Comparison of ENCODE assay signal across 9 cellular contexts in genomic region chr19:6768236-6768785, GRCh38. TPM values are rescaled to one million over a fixed set of nuclear protein-coding genes. Genes with fewer than 3 reads are reported as not detected.
A peak's percentile ranks its signal among the peaks of the same experiment; 100 is the strongest.
DNase-seq lines count a peak whose midpoint lies in the region; ATAC-seq, FAIRE-seq and TF ChIP-seq lines count a peak whose summit lies in the region.
"Had no signal": no experiment of that assay in that cellular context is flagged by ENCODE, and none has a peak within 500 bp of the region (broad histone marks: within the 10 kb centered on the region; RNA-seq: fewer than 3 reads in every experiment).

No MANE protein-coding gene starts in this region.

- CTCF ChIA-PET in GM12878 (lab: Yijun Ruan, JAX): interaction anchor here (0.7 to 7.3 kb wide), 12 partner anchors 10 to 577 kb away, joined by 3 to 79 read pairs (median 6); partner anchors contain the start of genes DENND1C and GPR108

- peak; percentile 52 for FAIRE-seq in GM12878 (lab: Jason Lieb, UNC)

- no peaks in the 10 kb centered on the region for H4K20me1 ChIP-seq in GM12878 (ENCODE audit: control insufficient read depth, insufficient read depth)

- ATAC-seq in GM12878: no peak
- no peak for ATAC-seq in HG02610 (IDR thresholded peaks at IDR 0.05; ENCODE audit: unreplicated experiment)

- peaks cover 3% of the 10 kb centered on the region; the same call in 1 of the 2 replicates for H3K36me3 ChIP-seq in HUES6 (ENCODE audit: control insufficient read depth, insufficient read depth, low read length)
- H3K36me3 ChIP-seq in GM12878 (ENCODE audit: control insufficient read depth in 2 of 2, insufficient read depth in 2 of 2, low read length in 1 of 2): no peaks in the 10 kb centered on the region

- no peak overlapping the region for H3K9ac ChIP-seq in HUES6 (ENCODE audit: low read length)
- peak overlapping the region; percentile 76 for H3K9ac ChIP-seq in GM12878 (ENCODE audit: control insufficient read depth, insufficient read depth, low read length)

- peaks cover 44% of the 10 kb centered on the region for H3K4me1 Mint-ChIP-seq in CD14-positive monocyte
- H3K4me1 Mint-ChIP-seq in mesothelial cell of epicardium: peaks cover 21% of the 10 kb centered on the region

- H3K4me3 Mint-ChIP-seq in CD14-positive monocyte (peak overlapping the region; percentile 82 to 90), mesothelial cell of epicardium (peak overlapping the region; percentile 36)

- no peak for TF ChIP-seq RAD21 in GM12878 (IDR thresholded peaks at IDR 0.05; ENCODE audit: insufficient read depth, low read depth, low read length)

- H3K27ac ChIP-seq in HUES6 (ENCODE audit: low read depth, low read length) (no peak overlapping the region), GM12878 (ENCODE audit: control insufficient read depth, insufficient read depth) (peak overlapping the region; percentile 83)

- H3K27me3 ChIP-seq in HUES6 (ENCODE audit: control insufficient read depth, insufficient read depth, low read length) (no peaks in the 10 kb centered on the region; the same call in 1 of the 2 replicates), GM12878 (replicated peaks in 1 of 2; ENCODE audit: control insufficient read depth in 2 of 2, insufficient read depth in 2 of 2, low read length in 1 of 2) (no peaks in the 10 kb centered on the region)

- H3K27me3 Mint-ChIP-seq in CD14-positive monocyte (ENCODE audit: low read depth in 3 of 3) (peaks cover 12 to 17% (median 15%) of the 10 kb centered on the region in 3 donors), mesothelial cell of epicardium (ENCODE audit: low read depth) (peaks cover 28% of the 10 kb centered on the region)

- DNase-seq in CD14-positive monocyte (ENCODE audit: low spot score) (no peak), GM12878 (ENCODE audit: low read depth, low spot score) (no peak), mesothelial cell of epicardium (ENCODE audit: low spot score in 2 of 2, unreplicated experiment in 2 of 2) (no peak), middle frontal gyrus (ENCODE audit: extremely low spot score, low spot score) (no peak), NOMO-1 treated with dmso at 0.1 percent for 144 hours (lab: John Stamatoyannopoulos, UW; ENCODE audit: unreplicated experiment) (no peak), SIG-M5 treated with dmso at 0.1 percent for 504 hours (lab: John Stamatoyannopoulos, UW; ENCODE audit: unreplicated experiment) (no peak)
- DNase-seq: NCI-H1105 had no signal

- in situ Hi-C loops in GM12878 (cut with MboI): no loop called here

- peaks cover 16% of the 10 kb centered on the region for H3K4me1 ChIP-seq in HUES6 (ENCODE audit: control insufficient read depth, insufficient read depth, low read length)
- peaks cover 23% of the 10 kb centered on the region for H3K4me1 ChIP-seq in GM12878 (ENCODE audit: control insufficient read depth, insufficient read depth, low read length)

- TSS peak; percentile 69 for BruUV-seq in GM12878 (replicated peaks; lab: Mats Ljungman, UMichigan)

- H3K27ac Mint-ChIP-seq in CD14-positive monocyte (peak overlapping the region; percentile 86 to 94 (median 91)), mesothelial cell of epicardium (peak overlapping the region; percentile 12)

- SMC1A ChIA-PET in GM12878 (lab: Charles Lee; ENCODE audit: uncharacterized antibody, unreplicated experiment): interaction anchor here (0.6 to 4.0 kb wide), 15 partner anchors 11 to 718 kb away, joined by 3 to 37 read pairs (median 4); partner anchors contain the start of genes GPR108 and ZNF557

- peaks cover 17% of the 10 kb centered on the region for H3K79me2 ChIP-seq in GM12878 (ENCODE audit: control insufficient read depth, insufficient read depth, low read length)

- peak overlapping the region; percentile 96 for H3K4me2 ChIP-seq in GM12878 (ENCODE audit: control insufficient read depth, insufficient read depth)

- no peak for TF ChIP-seq EP300 in GM12878 (IDR thresholded peaks at IDR 0.05; ENCODE audit: borderline replicate concordance in 1 of 2, control insufficient read depth in 1 of 2, low read depth in 2 of 2, low read length in 2 of 2)

- peak overlapping the region; percentile 92 for H2AFZ ChIP-seq in GM12878 (ENCODE audit: control insufficient read depth, low read depth, low read length)

- 36% methylated on average over 8 of the region's 8 CpGs for WGBS in GM12878 (ENCODE audit: insufficient coverage, insufficient replicate concordance, low lambda C conversion rate, missing lambda C conversion rate)

- H3K4me3 ChIP-seq in HUES6 (ENCODE audit: low read depth, low read length) (peak overlapping the region; percentile 98), GM12878 (peak overlapping the region; percentile 85; the same call in 1 of the 2 replicates)

- POLR2A ChIA-PET in GM12878 (lab: Charles Lee): interaction anchor here (0.6 to 3.0 kb wide), 9 partner anchors 12 to 870 kb away, joined by 3 to 19 read pairs (median 4); partner anchors contain the start of gene GPR108

- TF ChIP-seq CTCF in CD14-positive monocyte (IDR thresholded peaks at IDR 0.05): no peak
- TF ChIP-seq CTCF in GM12878 (IDR thresholded peaks at IDR 0.05 in 2 of 3, conservative IDR thresholded peaks at IDR 0.05 in 1 of 3; ENCODE audit: control insufficient read depth in 2 of 3, extremely low read depth in 1 of 3, insufficient read depth in 1 of 3, low read depth in 3 of 3, low read length in 3 of 3): no peak
- no peak for TF ChIP-seq CTCF in mesothelial cell of epicardium (IDR thresholded peaks at IDR 0.05; ENCODE audit: unreplicated experiment)

- H3K9me3 ChIP-seq in HUES6 (ENCODE audit: control insufficient read depth, insufficient read depth, low read depth, low read length) (no peaks in the 10 kb centered on the region), GM12878 (replicated peaks; ENCODE audit: control insufficient read depth, insufficient read depth, low read length) (no peaks in the 10 kb centered on the region)

- RAD21 ChIA-PET in GM12878 (lab: Charles Lee; ENCODE audit: unreplicated experiment): interaction anchor here (0.6 to 8.3 kb wide), 7 partner anchors 30 to 385 kb away, joined by 3 to 98 read pairs (median 8); partner anchors contain the start of gene GPR108

- H3K36me3 Mint-ChIP-seq in CD14-positive monocyte (no peaks in the 10 kb centered on the region), mesothelial cell of epicardium (no peaks in the 10 kb centered on the region)

- no peak for TF ChIP-seq POLR2A in GM12878 (IDR thresholded peaks at IDR 0.05; ENCODE audit: low read depth, low read length)

- H3K9me3 Mint-ChIP-seq in CD14-positive monocyte: peaks cover 0 to 5% (median 2%) of the 10 kb centered on the region in 7 donors
- H3K9me3 Mint-ChIP-seq in mesothelial cell of epicardium: no peaks in the 10 kb centered on the region

- intact Hi-C loops in CD14-positive monocyte (cut with micrococcal nuclease): loop anchor here (5.0 to 10.0 kb wide), 2 partner anchors 39 to 254 kb away; no protein-coding TSS in a partner anchor
- intact Hi-C loops in GM12878 (cut with micrococcal nuclease; ENCODE audit: unreplicated experiment): loop anchor here (2.0 to 5.0 kb wide), 2 partner anchors 176 to 252 kb away; partner anchors contain the start of gene CD70

RNA-seq across cellular contexts. Expression of gene SH2D3A, which starts 1.1 kb away (rescaled TPM):
- polyA plus RNA-seq in CD14-positive monocyte (not detected), GM12878 (2011; rRNA removed) (4.9 and 6.6 TPM in 2 replicates), GM12878 (2014; fragmentation: Illumina TruSeq; extraction: Trizol) (3.4 and 7.7 TPM in 2 replicates), GM12878 (2014; fragmentation: Nextera tagmentation; extraction: Ambion mirVana) (1 to 10 TPM in 1 of 2 experiments, under 1 TPM in 1; 0.77 to 1.4 TPM), GM12878 (2014; rRNA removed) (24.4 and 24.7 TPM in 2 replicates), GM12878 (2016; fragmentation: Nextera tagmentation; extraction: Ambion mirVana) (10 to 100 TPM; 10.3 to 12.9 TPM)
- 22.3 and 28.0 TPM in 2 replicates for total RNA-seq in GM12878 (2013; cell fraction: nucleolus; rRNA removed)
- total RNA-seq in GM12878 (2014; rRNA removed) (16.8 and 20.6 TPM in 2 replicates), GM12878 (2014; rRNA removed; fragmentation: Illumina TruSeq; extraction: Trizol) (6.0 and 8.7 TPM in 2 replicates), GM12878 (2021) (18.8 and 20.6 TPM in 2 replicates), mesothelial cell of epicardium (13.3 to 13.9 TPM (median 13.4 TPM) in 3 replicates)
- 3.4 TPM for polyA plus RNA-seq in GM12878 (2011; ENCODE audit: low read depth)
- polyA plus RNA-seq in GM12878 (2011; cell fraction: cytosol; rRNA removed): 9.7 and 13.5 TPM in 2 replicates
- polyA plus RNA-seq in GM12878 (2011; cell fraction: nucleus; rRNA removed): 23.6 and 26.4 TPM in 2 replicates
- polyA plus RNA-seq in GM12878 (2012): 9.2 and 9.4 TPM in 2 replicates
- polyA minus RNA-seq in GM12878 (2011; rRNA and poly(A)+ RNA removed): 5.2 and 14.0 TPM in 2 replicates
- polyA minus RNA-seq in GM12878 (2011; cell fraction: cytosol; rRNA and poly(A)+ RNA removed): 2.8 and 4.4 TPM in 2 replicates
- 12.5 and 12.8 TPM in 2 replicates for polyA minus RNA-seq in GM12878 (2011; cell fraction: nucleus; rRNA and poly(A)+ RNA removed)

RNA-seq across cellular contexts. Expression of gene VAV1, which starts 4.2 kb away (rescaled TPM):
- 10 to 100 TPM; 21.3 to 30.2 TPM for polyA plus RNA-seq in CD14-positive monocyte
- 110 and 115 TPM in 2 replicates for total RNA-seq in GM12878 (2013; cell fraction: nucleolus; rRNA removed)
- total RNA-seq in GM12878 (2014; rRNA removed): 46.4 and 50.7 TPM in 2 replicates
- 39.9 and 44.5 TPM in 2 replicates for total RNA-seq in GM12878 (2014; rRNA removed; fragmentation: Illumina TruSeq; extraction: Trizol)
- 65.4 and 76.8 TPM in 2 replicates for total RNA-seq in GM12878 (2021)
- polyA plus RNA-seq in GM12878 (2011; ENCODE audit: low read depth): 25.3 TPM
- 21.9 and 36.9 TPM in 2 replicates for polyA plus RNA-seq in GM12878 (2011; rRNA removed)
- 34.2 and 36.5 TPM in 2 replicates for polyA plus RNA-seq in GM12878 (2011; cell fraction: cytosol; rRNA removed)
- polyA plus RNA-seq in GM12878 (2011; cell fraction: nucleus; rRNA removed): 72.6 and 89.0 TPM in 2 replicates
- 40.7 and 41.8 TPM in 2 replicates for polyA plus RNA-seq in GM12878 (2012)
- 31.2 and 47.2 TPM in 2 replicates for polyA plus RNA-seq in GM12878 (2014; fragmentation: Illumina TruSeq; extraction: Trizol)
- 1 to 10 TPM; 1.6 to 4.3 TPM for polyA plus RNA-seq in GM12878 (2014; fragmentation: Nextera tagmentation; extraction: Ambion mirVana)
- 48.5 and 52.7 TPM in 2 replicates for polyA plus RNA-seq in GM12878 (2014; rRNA removed)
- polyA plus RNA-seq in GM12878 (2016; fragmentation: Nextera tagmentation; extraction: Ambion mirVana): 10 to 100 TPM; 15.0 to 15.9 TPM
- polyA minus RNA-seq in GM12878 (2011; rRNA and poly(A)+ RNA removed): 51.5 and 71.1 TPM in 2 replicates
- polyA minus RNA-seq in GM12878 (2011; cell fraction: cytosol; rRNA and poly(A)+ RNA removed): 14.2 and 18.7 TPM in 2 replicates
- 61.3 and 87.1 TPM in 2 replicates for polyA minus RNA-seq in GM12878 (2011; cell fraction: nucleus; rRNA and poly(A)+ RNA removed)
- total RNA-seq in mesothelial cell of epicardium: not detected in 3 replicates

RNA-seq across cellular contexts. Expression of gene TRIP10, which starts 28.8 kb away (rescaled TPM):
- polyA plus RNA-seq in CD14-positive monocyte (1 to 10 TPM; 1.5 to 1.9 TPM), GM12878 (2011; rRNA removed) (30.1 and 44.0 TPM in 2 replicates), GM12878 (2014; fragmentation: Illumina TruSeq; extraction: Trizol) (34.7 and 38.5 TPM in 2 replicates), GM12878 (2014; fragmentation: Nextera tagmentation; extraction: Ambion mirVana) (1 to 10 TPM in 1 of 2 experiments, under 1 TPM in 1; 0.79 to 2.2 TPM), GM12878 (2014; rRNA removed) (54.5 and 56.3 TPM in 2 replicates), GM12878 (2016; fragmentation: Nextera tagmentation; extraction: Ambion mirVana) (10 to 100 TPM; 26.6 to 30.4 TPM)
- total RNA-seq in GM12878 (2013; cell fraction: nucleolus; rRNA removed): 35.0 and 37.1 TPM in 2 replicates
- total RNA-seq in GM12878 (2014; rRNA removed) (34.6 and 39.5 TPM in 2 replicates), GM12878 (2014; rRNA removed; fragmentation: Illumina TruSeq; extraction: Trizol) (28.1 and 28.5 TPM in 2 replicates), GM12878 (2021) (48.6 and 52.7 TPM in 2 replicates), mesothelial cell of epicardium (67.5 to 73.2 TPM (median 69.5 TPM) in 3 replicates)
- 18.9 TPM for polyA plus RNA-seq in GM12878 (2011; ENCODE audit: low read depth)
- polyA plus RNA-seq in GM12878 (2011; cell fraction: cytosol; rRNA removed): 35.9 and 44.6 TPM in 2 replicates
- 86.8 and 103 TPM in 2 replicates for polyA plus RNA-seq in GM12878 (2011; cell fraction: nucleus; rRNA removed)
- 42.0 and 53.2 TPM in 2 replicates for polyA plus RNA-seq in GM12878 (2012)
- polyA minus RNA-seq in GM12878 (2011; rRNA and poly(A)+ RNA removed): 18.0 and 29.1 TPM in 2 replicates
- polyA minus RNA-seq in GM12878 (2011; cell fraction: cytosol; rRNA and poly(A)+ RNA removed): 17.6 and 19.0 TPM in 2 replicates
- 16.3 and 21.9 TPM in 2 replicates for polyA minus RNA-seq in GM12878 (2011; cell fraction: nucleus; rRNA and poly(A)+ RNA removed)

RNA-seq across cellular contexts. Expression of gene GPR108, which starts 30.9 kb away (rescaled TPM):
- polyA plus RNA-seq in CD14-positive monocyte (100 to 1,000 TPM; 129 to 147 TPM), GM12878 (2011; rRNA removed) (33.6 and 56.2 TPM in 2 replicates), GM12878 (2014; fragmentation: Illumina TruSeq; extraction: Trizol) (28.9 and 56.1 TPM in 2 replicates), GM12878 (2014; fragmentation: Nextera tagmentation; extraction: Ambion mirVana) (10 to 100 TPM in 1 of 2 experiments, 1 to 10 TPM in 1; 4.4 to 17.6 TPM), GM12878 (2014; rRNA removed) (81.1 and 87.2 TPM in 2 replicates), GM12878 (2016; fragmentation: Nextera tagmentation; extraction: Ambion mirVana) (10 to 100 TPM; 57.9 to 63.1 TPM)
- 37.2 and 42.9 TPM in 2 replicates for total RNA-seq in GM12878 (2013; cell fraction: nucleolus; rRNA removed)
- total RNA-seq in GM12878 (2014; rRNA removed) (63.1 and 67.7 TPM in 2 replicates), GM12878 (2014; rRNA removed; fragmentation: Illumina TruSeq; extraction: Trizol) (42.7 and 43.8 TPM in 2 replicates), GM12878 (2021) (64.7 and 71.0 TPM in 2 replicates), mesothelial cell of epicardium (51.4 to 53.6 TPM (median 52.1 TPM) in 3 replicates)
- polyA plus RNA-seq in GM12878 (2011; ENCODE audit: low read depth): 17.1 TPM
- polyA plus RNA-seq in GM12878 (2011; cell fraction: cytosol; rRNA removed): 81.3 and 87.6 TPM in 2 replicates
- polyA plus RNA-seq in GM12878 (2011; cell fraction: nucleus; rRNA removed): 178 and 218 TPM in 2 replicates
- polyA plus RNA-seq in GM12878 (2012): 53.1 and 59.7 TPM in 2 replicates
- polyA minus RNA-seq in GM12878 (2011; rRNA and poly(A)+ RNA removed): 74.5 TPM in 2 replicates
- polyA minus RNA-seq in GM12878 (2011; cell fraction: cytosol; rRNA and poly(A)+ RNA removed): 17.3 and 27.0 TPM in 2 replicates
- 32.6 and 40.9 TPM in 2 replicates for polyA minus RNA-seq in GM12878 (2011; cell fraction: nucleus; rRNA and poly(A)+ RNA removed)

RNA-seq across cellular contexts. Expression of gene C3, which starts 47.9 kb away (rescaled TPM):
- 1 to 10 TPM; 2.4 to 3.2 TPM for polyA plus RNA-seq in CD14-positive monocyte
- 3.1 and 4.3 TPM in 2 replicates for total RNA-seq in GM12878 (2013; cell fraction: nucleolus; rRNA removed)
- total RNA-seq in GM12878 (2014; rRNA removed): 0.28 and 1.6 TPM in 2 replicates
- 0.54 and 1.1 TPM in 2 replicates for total RNA-seq in GM12878 (2014; rRNA removed; fragmentation: Illumina TruSeq; extraction: Trizol)
- 5.9 and 6.7 TPM in 2 replicates for total RNA-seq in GM12878 (2021)
- not detected for polyA plus RNA-seq in GM12878 (2011; ENCODE audit: low read depth)
- polyA plus RNA-seq in GM12878 (2011; rRNA removed): 1.1 and 1.9 TPM in 2 replicates
- 1.5 and 1.9 TPM in 2 replicates for polyA plus RNA-seq in GM12878 (2011; cell fraction: cytosol; rRNA removed)
- polyA plus RNA-seq in GM12878 (2011; cell fraction: nucleus; rRNA removed): 1.9 and 2.6 TPM in 2 replicates
- 0.30 and 0.48 TPM in 2 replicates for polyA plus RNA-seq in GM12878 (2012)
- 0.79 and 3.0 TPM in 2 replicates for polyA plus RNA-seq in GM12878 (2014; fragmentation: Illumina TruSeq; extraction: Trizol)
- polyA plus RNA-seq in GM12878 (2014; fragmentation: Nextera tagmentation; extraction: Ambion mirVana): 1 to 10 TPM in 1 of 2 experiments, under 1 TPM in 1; 0.64 to 2.7 TPM
- polyA plus RNA-seq in GM12878 (2014; rRNA removed): 0.95 and 2.2 TPM in 2 replicates
- under 1 TPM; 0.20 to 0.25 TPM for polyA plus RNA-seq in GM12878 (2016; fragmentation: Nextera tagmentation; extraction: Ambion mirVana)
- 2.0 and 2.3 TPM in 2 replicates for polyA minus RNA-seq in GM12878 (2011; rRNA and poly(A)+ RNA removed)
- 48.6 and 52.2 TPM in 2 replicates for polyA minus RNA-seq in GM12878 (2011; cell fraction: cytosol; rRNA and poly(A)+ RNA removed)
- polyA minus RNA-seq in GM12878 (2011; cell fraction: nucleus; rRNA and poly(A)+ RNA removed): 4.1 and 16.8 TPM in 2 replicates
- 23.1 to 35.3 TPM (median 24.5 TPM) in 3 replicates for total RNA-seq in mesothelial cell of epicardium

Comparison
In these comparisons a context has a peak if more than half of its experiments do, and no peak if none do; other contexts are left out.
1. RNA of gene VAV1, which starts 4.2 kb away (total RNA-seq): 39.9 to 115 TPM in GM12878; not detected in mesothelial cell of epicardium; every median in the first group is over 10 times any median in the second.